Comparison of ENCODE assay signal across 10 cellular contexts in genomic region chr9:137296214-137297059, GRCh38. TPM values are rescaled to one million over a fixed set of nuclear protein-coding genes. Genes with fewer than 3 reads are reported as not detected.
A peak's percentile ranks its signal among the peaks of the same experiment; 100 is the strongest.
DNase-seq lines count a peak whose midpoint lies in the region; FAIRE-seq and TF ChIP-seq lines count a peak whose summit lies in the region.
"Had no signal": no experiment of that assay in that cellular context is flagged by ENCODE, and none has a peak within 500 bp of the region (broad histone marks: within the 10 kb centered on the region; RNA-seq: fewer than 3 reads in every experiment).

No MANE protein-coding gene starts in this region.

- TF ChIP-seq POLR2A in endothelial cell of umbilical vein (IDR thresholded peaks at IDR 0.05; ENCODE audit: low read depth, low read length) = peak; percentile 79

- dilution Hi-C loops in endothelial cell of umbilical vein (cut with MboI; ENCODE audit: extremely low pct_ligation_motif_present, low sequenced_read_pairs) = no loop called here

- CTCF ChIA-PET in PC-9 (lab: Charles Lee) = no interaction called here
- CTCF ChIA-PET in endothelial cell of umbilical vein (lab: Charles Lee) = interaction anchor here (0.7 to 2.8 kb wide), 12 partner anchors 9 to 149 kb away, joined by 3 to 20 read pairs (median 4); partner anchors contain the start of genes EXD3, NOXA1 and TOR4A

- H3K79me2 ChIP-seq in PC-9 (ENCODE audit: low read depth) (peaks cover 22% of the 10 kb centered on the region), endothelial cell of umbilical vein (ENCODE audit: control insufficient read depth, insufficient read depth, low read length) (peaks cover 23% of the 10 kb centered on the region)

- BruUV-seq in PC-9 (replicated peaks; lab: Mats Ljungman, UMichigan) = no TSS peak
- no TSS peak for BruUV-seq in endothelial cell of umbilical vein (replicated peaks; lab: Mats Ljungman, UMichigan)

- H3K27me3 ChIP-seq in PC-9 (ENCODE audit: insufficient read depth, low read depth) (no peaks in the 10 kb centered on the region), endothelial cell of umbilical vein (ENCODE audit: control insufficient read depth in 2 of 2, insufficient read depth in 2 of 2, low read length in 2 of 2) (no peaks in the 10 kb centered on the region)

- in situ Hi-C loops in GM13976 (cut with MboI; ENCODE audit: low sequenced_read_pairs, unreplicated experiment) = loop anchor here (25.0 kb wide), 1 partner anchor 241 kb away; no protein-coding TSS in a partner anchor

- peaks cover 11% of the 10 kb centered on the region for H3K4me1 ChIP-seq in PC-9 (replicated peaks; ENCODE audit: insufficient read depth)
- H3K4me1 ChIP-seq in endothelial cell of umbilical vein (ENCODE audit: control insufficient read depth, extremely low read depth, insufficient read depth, low read length) = peaks cover 44% of the 10 kb centered on the region

- intact Hi-C loops in PC-9 (cut with micrococcal nuclease; ENCODE audit: unreplicated experiment) (no loop called here), endothelial cell of umbilical vein (cut with micrococcal nuclease) (loop anchor here (1.0 kb wide), 4 partner anchors 9 to 111 kb away; partner anchors contain the start of gene TOR4A)

- H4K20me1 ChIP-seq in PC-9 (ENCODE audit: insufficient read depth) (peaks cover 14% of the 10 kb centered on the region), endothelial cell of umbilical vein (replicated peaks; ENCODE audit: control insufficient read depth, extremely low read depth, insufficient read depth, low read length) (no peaks in the 10 kb centered on the region)

- no peaks in the 10 kb centered on the region for H3K9me2 ChIP-seq in PC-9 (ENCODE audit: insufficient read depth)

- H3K4me2 ChIP-seq in PC-9 (0 out of 2 replicates have a peak overlapping the region, but pooled peaks have one; percentile 75), endothelial cell of umbilical vein (ENCODE audit: insufficient read depth, low read length) (peak overlapping the region; percentile 12)

- DNase-seq in PC-9 = no peak
- peak; percentile 93 for DNase-seq in endothelial cell of umbilical vein (ENCODE audit: low read depth, low spot score)
- DNase-seq in mucosa of gallbladder (ENCODE audit: low spot score) = peak; percentile 70
- no peak for DNase-seq in pons (ENCODE audit: low spot score)
- no peak for DNase-seq in GM13976 (ENCODE audit: low spot score)
- no peak for DNase-seq in NCI-H1694 (lab: John Stamatoyannopoulos, UW)
- DNase-seq in SK-N-DZ (ENCODE audit: low spot score) = no peak

- H3K9me3 ChIP-seq in PC-9 (ENCODE audit: insufficient read depth, low read depth) = no peaks in the 10 kb centered on the region
- no peaks in the 10 kb centered on the region for H3K9me3 ChIP-seq in endothelial cell of umbilical vein (replicated peaks; ENCODE audit: control insufficient read depth, insufficient read depth, low read length)

- peaks cover 38% of the 10 kb centered on the region for H3F3A ChIP-seq in PC-9 (ENCODE audit: insufficient read depth, low read depth)

- no peaks in the 10 kb centered on the region for H3K36me3 ChIP-seq in PC-9 (ENCODE audit: low read depth)
- H3K36me3 ChIP-seq in endothelial cell of umbilical vein (ENCODE audit: control insufficient read depth in 2 of 2, extremely low read depth in 1 of 2, insufficient read depth in 2 of 2, low read length in 2 of 2) = no peaks in the 10 kb centered on the region

- H2AFZ ChIP-seq in PC-9 = no peak overlapping the region
- H2AFZ ChIP-seq in endothelial cell of umbilical vein (ENCODE audit: low read depth, low read length) = no peak overlapping the region

- H3K4me3 ChIP-seq in PC-9 (no peak overlapping the region), endothelial cell of umbilical vein (replicated peaks in 1 of 3; ENCODE audit: insufficient read depth in 1 of 3, low read depth in 1 of 3, low read length in 3 of 3) (peak overlapping the region in 2 of 3 experiments; percentile 43 to 64)

- no peaks in the 10 kb centered on the region for H3K9me1 ChIP-seq in endothelial cell of umbilical vein (replicated peaks; ENCODE audit: control insufficient read depth, extremely low read depth, insufficient read depth, low read length)

- peak; percentile 98 for FAIRE-seq in endothelial cell of umbilical vein (lab: Jason Lieb, UNC)

- peak overlapping the region; percentile 96 for H3K9ac ChIP-seq in endothelial cell of umbilical vein (replicated peaks; ENCODE audit: extremely low read depth, insufficient read depth, low read length)

- POLR2A ChIA-PET in PC-9 (lab: Charles Lee; ENCODE audit: unreplicated experiment) (no interaction called here), endothelial cell of umbilical vein (lab: Charles Lee) (interaction anchor here (0.6 to 0.7 kb wide), 2 partner anchors 19 to 75 kb away, joined by 5 to 11 read pairs; partner anchors contain the start of gene TOR4A)

- TF ChIP-seq CTCF in 22Rv1 (IDR thresholded peaks at IDR 0.05) = no peak
- TF ChIP-seq CTCF in PC-9 (conservative IDR thresholded peaks at IDR 0.05) = no peak
- TF ChIP-seq CTCF in endothelial cell of umbilical vein (IDR thresholded peaks at IDR 0.05; ENCODE audit: extremely low read depth in 1 of 2, insufficient read depth in 1 of 2, low read depth in 1 of 2, low read length in 2 of 2) = no peak
- no peak for TF ChIP-seq CTCF in GM13976 (IDR thresholded peaks at IDR 0.05; ENCODE audit: borderline replicate concordance, control extremely low read depth, extremely low read depth, insufficient read depth, missing control alignments)

- H3K27ac ChIP-seq in 22Rv1 (0 out of 2 replicates have a peak overlapping the region, but pooled peaks have one; percentile 10), PC-9 (no peak overlapping the region), endothelial cell of umbilical vein (ENCODE audit: insufficient read depth, low read depth, low read length) (peak overlapping the region; percentile 93)
- H3K27ac ChIP-seq: epithelial cell of prostate had no signal

RNA-seq across cellular contexts. Expression of gene NRARP, which starts 5.6 kb away (rescaled TPM):
- 20.6 and 25.8 TPM in 2 replicates for total RNA-seq in PC-9 (2021)
- total RNA-seq in endothelial cell of umbilical vein = 50.0 and 61.0 TPM in 2 replicates
- 54.0 and 72.9 TPM in 2 replicates for polyA plus RNA-seq in endothelial cell of umbilical vein
- 30.9 and 40.4 TPM in 2 replicates for polyA plus RNA-seq in endothelial cell of umbilical vein (2011; cell fraction: cytosol; rRNA removed)
- 53.9 and 60.9 TPM in 2 replicates for polyA plus RNA-seq in endothelial cell of umbilical vein (2011; cell fraction: nucleus; rRNA removed)
- 19.3 and 25.5 TPM in 2 replicates for polyA plus RNA-seq in endothelial cell of umbilical vein (2012)
- 16.6 and 27.9 TPM in 2 replicates for polyA minus RNA-seq in endothelial cell of umbilical vein
- 5.5 TPM for polyA minus RNA-seq in endothelial cell of umbilical vein (2011; cell fraction: cytosol; rRNA and poly(A)+ RNA removed)
- polyA minus RNA-seq in endothelial cell of umbilical vein (2011; cell fraction: nucleus; rRNA and poly(A)+ RNA removed) = 54.7 and 119 TPM in 2 replicates
- 124 TPM for total RNA-seq in mucosa of gallbladder
- polyA plus RNA-seq in SK-N-DZ (2014; cell fraction: cytosol; rRNA removed) = 15.4 and 15.5 TPM in 2 replicates
- polyA plus RNA-seq in SK-N-DZ (2014; cell fraction: nucleus; rRNA removed) = 10.1 and 13.2 TPM in 2 replicates

RNA-seq across cellular contexts. Expression of gene TOR4A, which starts 18.9 kb away (rescaled TPM):
- total RNA-seq in PC-9 (2021) (48.9 and 59.9 TPM in 2 replicates), endothelial cell of umbilical vein (46.4 and 48.0 TPM in 2 replicates), mucosa of gallbladder (61.6 TPM)
- polyA plus RNA-seq in endothelial cell of umbilical vein = 32.4 and 45.7 TPM in 2 replicates
- polyA plus RNA-seq in endothelial cell of umbilical vein (2011; cell fraction: cytosol; rRNA removed) = 15.8 and 22.2 TPM in 2 replicates
- polyA plus RNA-seq in endothelial cell of umbilical vein (2011; cell fraction: nucleus; rRNA removed) = 15.9 and 17.7 TPM in 2 replicates
- 15.2 and 25.2 TPM in 2 replicates for polyA plus RNA-seq in endothelial cell of umbilical vein (2012)
- polyA minus RNA-seq in endothelial cell of umbilical vein = 17.2 and 24.1 TPM in 2 replicates
- 22.7 TPM for polyA minus RNA-seq in endothelial cell of umbilical vein (2011; cell fraction: cytosol; rRNA and poly(A)+ RNA removed)
- 10.6 and 19.4 TPM in 2 replicates for polyA minus RNA-seq in endothelial cell of umbilical vein (2011; cell fraction: nucleus; rRNA and poly(A)+ RNA removed)
- polyA plus RNA-seq in SK-N-DZ (2014; cell fraction: cytosol; rRNA removed) = 0.29 and 0.35 TPM in 2 replicates
- polyA plus RNA-seq in SK-N-DZ (2014; cell fraction: nucleus; rRNA removed) = 0.21 and 1.2 TPM in 2 replicates

RNA-seq across cellular contexts. Expression of gene NELFB, which starts 41.3 kb away (rescaled TPM):
- total RNA-seq in PC-9 (2021) (94.2 and 103 TPM in 2 replicates), endothelial cell of umbilical vein (70.2 and 76.1 TPM in 2 replicates), mucosa of gallbladder (61.2 TPM)
- 61.8 and 62.3 TPM in 2 replicates for polyA plus RNA-seq in endothelial cell of umbilical vein
- 58.8 and 77.9 TPM in 2 replicates for polyA plus RNA-seq in endothelial cell of umbilical vein (2011; cell fraction: cytosol; rRNA removed)
- polyA plus RNA-seq in endothelial cell of umbilical vein (2011; cell fraction: nucleus; rRNA removed) = 68.2 and 70.6 TPM in 2 replicates
- polyA plus RNA-seq in endothelial cell of umbilical vein (2012) = 63.3 and 64.5 TPM in 2 replicates
- 33.7 and 42.3 TPM in 2 replicates for polyA minus RNA-seq in endothelial cell of umbilical vein
- 77.9 TPM for polyA minus RNA-seq in endothelial cell of umbilical vein (2011; cell fraction: cytosol; rRNA and poly(A)+ RNA removed)
- polyA minus RNA-seq in endothelial cell of umbilical vein (2011; cell fraction: nucleus; rRNA and poly(A)+ RNA removed) = 14.0 and 17.6 TPM in 2 replicates
- 116 TPM in 2 replicates for polyA plus RNA-seq in SK-N-DZ (2014; cell fraction: cytosol; rRNA removed)
- 73.0 and 86.4 TPM in 2 replicates for polyA plus RNA-seq in SK-N-DZ (2014; cell fraction: nucleus; rRNA removed)

RNA-seq across cellular contexts. Expression of gene STPG3, which starts 45.4 kb away (rescaled TPM):
- 0.45 and 0.46 TPM in 2 replicates for total RNA-seq in PC-9 (2021)
- not detected in 2 replicates for total RNA-seq in endothelial cell of umbilical vein
- not detected in 2 replicates for polyA plus RNA-seq in endothelial cell of umbilical vein
- not detected in 2 replicates for polyA plus RNA-seq in endothelial cell of umbilical vein (2011; cell fraction: cytosol; rRNA removed)
- polyA plus RNA-seq in endothelial cell of umbilical vein (2011; cell fraction: nucleus; rRNA removed) = not detected in 2 replicates
- polyA plus RNA-seq in endothelial cell of umbilical vein (2012) = 0.31 TPM in 1 of 2 replicates, not detected in the other
- not detected in 2 replicates for polyA minus RNA-seq in endothelial cell of umbilical vein
- not detected for polyA minus RNA-seq in endothelial cell of umbilical vein (2011; cell fraction: cytosol; rRNA and poly(A)+ RNA removed)
- polyA minus RNA-seq in endothelial cell of umbilical vein (2011; cell fraction: nucleus; rRNA and poly(A)+ RNA removed) = not detected in 2 replicates
- total RNA-seq in mucosa of gallbladder = not detected
- not detected in 2 replicates for polyA plus RNA-seq in SK-N-DZ (2014; cell fraction: cytosol; rRNA removed)
- 0.70 and 1.4 TPM in 2 replicates for polyA plus RNA-seq in SK-N-DZ (2014; cell fraction: nucleus; rRNA removed)
- total RNA-seq: SK-MEL-5 had no signal

RNA-seq across cellular contexts. Expression of gene TUBB4B, which starts 55.4 kb away (rescaled TPM):
- 441 and 494 TPM in 2 replicates for total RNA-seq in PC-9 (2021)
- 546 and 558 TPM in 2 replicates for total RNA-seq in endothelial cell of umbilical vein
- 418 and 439 TPM in 2 replicates for polyA plus RNA-seq in endothelial cell of umbilical vein
- 440 and 482 TPM in 2 replicates for polyA plus RNA-seq in endothelial cell of umbilical vein (2011; cell fraction: cytosol; rRNA removed)
- 302 and 352 TPM in 2 replicates for polyA plus RNA-seq in endothelial cell of umbilical vein (2011; cell fraction: nucleus; rRNA removed)
- polyA plus RNA-seq in endothelial cell of umbilical vein (2012) = 344 and 522 TPM in 2 replicates
- 231 and 299 TPM in 2 replicates for polyA minus RNA-seq in endothelial cell of umbilical vein
- 405 TPM for polyA minus RNA-seq in endothelial cell of umbilical vein (2011; cell fraction: cytosol; rRNA and poly(A)+ RNA removed)
- 104 and 126 TPM in 2 replicates for polyA minus RNA-seq in endothelial cell of umbilical vein (2011; cell fraction: nucleus; rRNA and poly(A)+ RNA removed)
- total RNA-seq in mucosa of gallbladder = 296 TPM
- 521 and 591 TPM in 2 replicates for polyA plus RNA-seq in SK-N-DZ (2014; cell fraction: cytosol; rRNA removed)
- polyA plus RNA-seq in SK-N-DZ (2014; cell fraction: nucleus; rRNA removed) = 321 and 345 TPM in 2 replicates

Comparison
In these comparisons a context has a peak if more than half of its experiments do, and no peak if none do; other contexts are left out.
1. DNase-seq: peak in endothelial cell of umbilical vein (single experiment) and mucosa of gallbladder (single experiment); none in PC-9 (0 of 2), pons (single experiment), GM13976 (single experiment), NCI-H1694 (single experiment) and SK-N-DZ (single experiment).